In genomic region chr4:94406668-94407437, GRCh38 we compare ENCODE assay signal across 8 cellular contexts. TPM values are rescaled to one million over a fixed set of nuclear protein-coding genes. Genes with fewer than 3 reads are reported as not detected.
DNase-seq lines count a peak whose midpoint lies in the region; ATAC-seq and TF ChIP-seq lines count a peak whose summit lies in the region.

No MANE protein-coding gene starts in this region.

- TF ChIP-seq CTCF in AG09319 (IDR thresholded peaks at IDR 0.05; ENCODE audit: low read depth, low read length) (peak; percentile 87), endothelial cell (IDR thresholded peaks at IDR 0.05; ENCODE audit: unreplicated experiment) (peak; percentile 63)

- no peaks in the 10 kb centered on the region for H3K9me3 Mint-ChIP-seq in activated CD4-positive, alpha-beta memory T cell treated with anti-CD3 and anti-CD28 coated beads, Interleukin-2, amount 10 ng/mL, durations not matched to agents 7 days and 5 days
- H3K9me3 Mint-ChIP-seq in endothelial cell (ENCODE audit: unreplicated experiment): no peaks in the 10 kb centered on the region

- no peaks in the 10 kb centered on the region for H3K4me1 Mint-ChIP-seq in activated CD4-positive, alpha-beta memory T cell treated with anti-CD3 and anti-CD28 coated beads, Interleukin-2, amount 10 ng/mL, durations not matched to agents 7 days and 5 days
- H3K4me1 Mint-ChIP-seq in endothelial cell (ENCODE audit: unreplicated experiment): no peaks in the 10 kb centered on the region

- no peak overlapping the region for H3K4me3 Mint-ChIP-seq in activated CD4-positive, alpha-beta memory T cell treated with anti-CD3 and anti-CD28 coated beads, Interleukin-2, amount 10 ng/mL, durations not matched to agents 7 days and 5 days
- H3K4me3 Mint-ChIP-seq in endothelial cell (ENCODE audit: unreplicated experiment): no peak overlapping the region

- no peaks in the 10 kb centered on the region for H3K36me3 Mint-ChIP-seq in activated CD4-positive, alpha-beta memory T cell treated with anti-CD3 and anti-CD28 coated beads, Interleukin-2, amount 10 ng/mL, durations not matched to agents 7 days and 5 days (ENCODE audit: low read depth)
- H3K36me3 Mint-ChIP-seq in endothelial cell (ENCODE audit: low read depth, unreplicated experiment): no peaks in the 10 kb centered on the region

- POLR2A ChIA-PET in activated CD4-positive, alpha-beta memory T cell treated with anti-CD3 and anti-CD28 coated beads, Interleukin-2, amount 10 ng/mL, durations not matched to agents 7 days and 5 days (lab: Charles Lee): interaction anchor here (0.7 kb wide), 1 partner anchor 197 kb away, joined by 3 read pairs; no protein-coding TSS in a partner anchor

- peaks cover 2% of the 10 kb centered on the region for H3K27me3 Mint-ChIP-seq in activated CD4-positive, alpha-beta memory T cell treated with anti-CD3 and anti-CD28 coated beads, Interleukin-2, amount 10 ng/mL, durations not matched to agents 7 days and 5 days
- H3K27me3 Mint-ChIP-seq in endothelial cell (ENCODE audit: unreplicated experiment): no peaks in the 10 kb centered on the region

- ATAC-seq in GM18858 (IDR thresholded peaks at IDR 0.05; ENCODE audit: unreplicated experiment): peak; percentile 90
- peak; percentile 97 for ATAC-seq in HG03159 (IDR thresholded peaks at IDR 0.05; ENCODE audit: unreplicated experiment)

- H3K27ac Mint-ChIP-seq in activated CD4-positive, alpha-beta memory T cell treated with anti-CD3 and anti-CD28 coated beads, Interleukin-2, amount 10 ng/mL, durations not matched to agents 7 days and 5 days: no peak overlapping the region
- no peak overlapping the region for H3K27ac Mint-ChIP-seq in endothelial cell (ENCODE audit: unreplicated experiment)

- CTCF ChIA-PET in activated CD4-positive, alpha-beta memory T cell treated with anti-CD3 and anti-CD28 coated beads, Interleukin-2, amount 10 ng/mL, durations not matched to agents 7 days and 5 days (lab: Charles Lee): interaction anchor here (0.6 to 2.1 kb wide), 24 partner anchors 9 to 215 kb away, joined by 3 to 11 read pairs (median 4); no protein-coding TSS in a partner anchor

- DNase-seq in AG09319 (ENCODE audit: extremely low read depth, low read depth) (peak; percentile 73), NCI-H69 (lab: John Stamatoyannopoulos, UW) (peak; percentile 71), endothelial cell (ENCODE audit: low spot score) (peak; percentile 60), mucosa of gallbladder (ENCODE audit: low spot score) (peak; percentile 86)
- peak; percentile 57 for DNase-seq in activated CD4-positive, alpha-beta memory T cell treated with anti-CD3 and anti-CD28 coated beads, Interleukin-2, amount 10 ng/mL, durations not matched to agents 7 days and 5 days
- DNase-seq in stimulated activated CD8-positive, alpha-beta memory T cell treated with anti-CD3 and anti-CD28 coated beads, Interleukin-4, amount 100 ng/mL, for 48 hours: peak; percentile 61

RNA-seq across cellular contexts. Expression of gene PDLIM5, which starts 44.9 kb away (rescaled TPM):
- total RNA-seq in activated CD4-positive, alpha-beta memory T cell treated with anti-CD3 and anti-CD28 coated beads, Interleukin-2, amount 10 ng/mL, durations not matched to agents 7 days and 5 days: 10 to 100 TPM; 24.0 to 24.9 TPM
- 83.5 TPM for total RNA-seq in endothelial cell (ENCODE audit: unreplicated experiment)
- total RNA-seq in mucosa of gallbladder: 154 TPM

Comparison
In these comparisons a context has a peak if more than half of its experiments do, and no peak if none do; other contexts are left out.
1. Peak in every context shown above with its lines: DNase-seq and ATAC-seq.